Comparison of ENCODE assay signal across 11 cellular contexts in genomic region chr15:78951841-78952238, GRCh38. TPM values are rescaled to one million over a fixed set of nuclear protein-coding genes. Genes with fewer than 3 reads are reported as not detected.
DNase-seq lines count a peak whose midpoint lies in the region; ATAC-seq, FAIRE-seq and TF ChIP-seq lines count a peak whose summit lies in the region.
"Had no signal": no experiment of that assay in that cellular context is flagged by ENCODE, and none has a peak within 500 bp of the region (broad histone marks: within the 10 kb centered on the region; RNA-seq: fewer than 3 reads in every experiment).

No MANE protein-coding gene starts in this region.

- WGBS in prostate gland: 53% methylated on average over 4 of the region's 4 CpGs

- no peak overlapping the region for H3K27ac ChIP-seq in prostate gland

- TF ChIP-seq CTCF in epithelial cell of proximal tubule (conservative IDR thresholded peaks at IDR 0.05; ENCODE audit: low read depth, low read length): no peak
- TF ChIP-seq CTCF in prostate gland (IDR thresholded peaks at IDR 0.05): no peak
- TF ChIP-seq CTCF in D721Med (IDR thresholded peaks at IDR 0.05; ENCODE audit: insufficient read depth, missing control alignments): no peak

- intact Hi-C loops in prostate gland (cut with DNase I): no loop called here

- DNase-seq in H4 (ENCODE audit: low spot score) (peak; percentile 35), NCI-H748 treated with DMSO at 0.1 percent for 48 hours (lab: John Stamatoyannopoulos, UW) (peak; percentile 8), epithelial cell of proximal tubule (ENCODE audit: low read depth) (peak; percentile 43), prostate gland (ENCODE audit: low spot score) (no peak), D721Med (ENCODE audit: insufficient read length, low spot score) (no peak)
- DNase-seq in activated CD8-positive, alpha-beta memory T cell treated with anti-CD3 and anti-CD28 coated beads, Interleukin-2, amount 50 U/mL, for 4 hours: no peak
- DNase-seq: foreskin melanocyte, NCI-H524 treated with DMSO at 0.1 percent for 48 hours had no signal

- FAIRE-seq in D721Med (lab: Jason Lieb, UNC): no peak
- FAIRE-seq: TTC549 had no signal

- H3K4me1 ChIP-seq in prostate gland (replicated peaks): no peaks in the 10 kb centered on the region

- no peaks in the 10 kb centered on the region for H3K9me3 ChIP-seq in prostate gland

- no peaks in the 10 kb centered on the region for H3K27me3 ChIP-seq in prostate gland (replicated peaks; ENCODE audit: insufficient read depth)

- H3K4me3 ChIP-seq in epithelial cell of proximal tubule (ENCODE audit: low read depth, low read length): no peak overlapping the region
- no peak overlapping the region for H3K4me3 ChIP-seq in prostate gland

- H3K36me3 ChIP-seq in prostate gland: no peaks in the 10 kb centered on the region

- ATAC-seq in GM18873 (IDR thresholded peaks at IDR 0.05; ENCODE audit: low FRiP score, unreplicated experiment) (no peak), GM18505 (IDR thresholded peaks at IDR 0.05; ENCODE audit: unreplicated experiment) (no peak)

- TF ChIP-seq POLR2A in prostate gland (IDR thresholded peaks at IDR 0.05) (peak; percentile 32), GM18505 (IDR thresholded peaks at IDR 0.05; ENCODE audit: borderline replicate concordance, extremely low read depth, insufficient read depth, insufficient read length) (no peak)

RNA-seq across cellular contexts. Expression of gene CTSH, which starts 7.0 kb away (rescaled TPM):
- 39.9 and 40.5 TPM in 2 replicates for total RNA-seq in H4 (2014; rRNA removed; shearing (Covaris generic))
- 45.9 and 68.0 TPM in 2 replicates for total RNA-seq in epithelial cell of proximal tubule
- total RNA-seq in prostate gland: 100 to 1,000 TPM; 257 to 415 TPM

Comparison
In these comparisons a context has a peak if more than half of its experiments do, and no peak if none do; other contexts are left out.
1. DNase-seq: peak in H4 (single experiment), NCI-H748 treated with DMSO at 0.1 percent for 48 hours (single experiment) and epithelial cell of proximal tubule (single experiment); none in prostate gland (single experiment), activated CD8-positive, alpha-beta memory T cell treated with anti-CD3 and anti-CD28 coated beads, Interleukin-2, amount 50 U/mL, for 4 hours (single experiment) and D721Med (single experiment).